In genomic region chr10:110083884-110084283, GRCh38 we compare ENCODE assay signal across 1 cellular context.
TF ChIP-seq lines count a peak whose summit lies in the region.

No MANE protein-coding gene starts in this region.

TF ChIP-seq in HepG2, 621 proteins besides CTCF, POLR2A, EP300 and RAD21:
- TF ChIP-seq ELF3 (CRISPR knock-in tag; IDR thresholded peaks at IDR 0.05) (no peak), TARDBP (CRISPR knock-in tag; IDR thresholded peaks at IDR 0.05) (no peak), ZNF687 (CRISPR knock-in tag; IDR thresholded peaks at IDR 0.05) (no peak), GFI1 (CRISPR knock-in tag; IDR thresholded peaks at IDR 0.05; ENCODE audit: borderline replicate concordance) (no peak), ZNF597 (CRISPR knock-in tag; IDR thresholded peaks at IDR 0.05) (no peak), ONECUT2 (CRISPR knock-in tag; IDR thresholded peaks at IDR 0.05) (no peak), NPAS2 (CRISPR knock-in tag; IDR thresholded peaks at IDR 0.05; ENCODE audit: borderline replicate concordance) (no peak), MAFK (conservative IDR thresholded peaks at IDR 0.05 in 1 of 2, IDR thresholded peaks at IDR 0.05 in 1 of 2; ENCODE audit: low read length in 2 of 2) (peak; percentile 98), ZNF576 (CRISPR knock-in tag; IDR thresholded peaks at IDR 0.05) (no peak), ZBTB14 (CRISPR knock-in tag; IDR thresholded peaks at IDR 0.05) (no peak), NFE2 (CRISPR knock-in tag; IDR thresholded peaks at IDR 0.05) (0 out of 2 replicates have a peak, but pooled peaks have one; percentile 38), ZKSCAN5 (CRISPR knock-in tag; IDR thresholded peaks at IDR 0.05) (no peak), MAFF (IDR thresholded peaks at IDR 0.05; ENCODE audit: low read depth, low read length) (peak; percentile 97), ZMAT5 (CRISPR knock-in tag; IDR thresholded peaks at IDR 0.05; ENCODE audit: borderline replicate concordance, low read depth) (no peak), FLYWCH1 (CRISPR knock-in tag; IDR thresholded peaks at IDR 0.05) (no peak), NFE2L2 (IDR thresholded peaks at IDR 0.05; ENCODE audit: low read length) (peak; percentile 87), ZNF629 (CRISPR knock-in tag; conservative IDR thresholded peaks at IDR 0.05) (no peak), ZNF329 (CRISPR knock-in tag; IDR thresholded peaks at IDR 0.05; ENCODE audit: low read depth) (no peak)
